In genomic region chr12:91810077-91810476, GRCh38 we compare ENCODE assay signal across 29 cellular contexts.
"Had no signal": no experiment of that assay in that cellular context is flagged by ENCODE, and none has a peak within 500 bp of the region (broad histone marks: within the 10 kb centered on the region; RNA-seq: fewer than 3 reads in every experiment).

No MANE protein-coding gene starts in this region.

- ATAC-seq: natural killer cell treated with Interleukin-12 subunit alpha and Interleukin-12 subunit beta and Interleukin-15 and Interleukin-18, amount 100 ng/mL, for 72 hours; psoas muscle; right cardiac atrium; right lobe of liver; stimulated activated memory B cell treated with anti-CD40 and anti-IgM and Interleukin-4, amounts not matched to agents 10 μg/mL and 1 μg/mL and 100 μg/mL, for 72 hours; stimulated activated naive CD8-positive, alpha-beta T cell treated with anti-CD3 and anti-CD28 coated beads, Interleukin-15, amount 100 ng/mL, for 72 hours; stimulated activated naive CD8-positive, alpha-beta T cell treated with anti-CD3 and anti-CD28 coated beads, Interleukin-15, Interleukin-2, amounts not matched to agents 100 U/mL and 50 U/mL, for 24 hours had no signal

- H3K36me3 ChIP-seq: ovary, right lobe of liver, sigmoid colon, thoracic aorta, thyroid gland, tibial nerve, upper lobe of left lung, vagina had no signal

- H3K79me2 ChIP-seq: parathyroid adenoma had no signal

- H3K27ac Mint-ChIP-seq: natural killer cell treated with Interleukin-12 subunit alpha and Interleukin-12 subunit beta and Interleukin-15 and Interleukin-18, amount 100 ng/mL, for 72 hours; nephron progenitor cell; progenitor cell of endocrine pancreas; stimulated activated memory B cell treated with anti-CD40 and anti-IgM and Interleukin-4, amounts not matched to agents 10 μg/mL and 1 μg/mL and 100 μg/mL, for 72 hours had no signal

- H3K9ac ChIP-seq: parathyroid adenoma had no signal

- H3K27me3 ChIP-seq: ovary, right lobe of liver, sigmoid colon, thyroid gland, tibial nerve, upper lobe of left lung, vagina had no signal

- H3K9me3 ChIP-seq: ovary, right lobe of liver, thyroid gland, vagina had no signal

- H2AFZ ChIP-seq: parathyroid adenoma had no signal

- H3K4me3 Mint-ChIP-seq: naive B cell; natural killer cell treated with Interleukin-12 subunit alpha and Interleukin-12 subunit beta and Interleukin-15 and Interleukin-18, amount 100 ng/mL, for 72 hours; nephron progenitor cell; neural crest cell; stimulated activated memory B cell treated with anti-CD40 and anti-IgM and Interleukin-4, amounts not matched to agents 10 μg/mL and 1 μg/mL and 100 μg/mL, for 72 hours had no signal

- H3K27ac ChIP-seq: ovary, parathyroid adenoma, psoas muscle, right lobe of liver, sigmoid colon, thoracic aorta, thyroid gland, tibial nerve, upper lobe of left lung, vagina had no signal

- H3K4me1 ChIP-seq: parathyroid adenoma, psoas muscle, right lobe of liver, sigmoid colon, thyroid gland, tibial nerve had no signal

- DNase-seq: naive B cell; nephron progenitor cell; occipital lobe; ovary; posterior cingulate gyrus; psoas muscle; right cardiac atrium; right lobe of liver; sigmoid colon; small intestine; stimulated activated CD4-positive, alpha-beta T cell treated with anti-CD3 and anti-CD28 coated beads, Interleukin-1b, Interleukin-23, amount 100 ng/mL, for 48 hours; stimulated activated CD4-positive, alpha-beta T cell treated with anti-CD3 and anti-CD28 coated beads, Interleukin-4, amount 100 ng/mL, for 1 hour; stimulated activated CD4-positive, alpha-beta T cell treated with anti-CD3 and anti-CD28 coated beads, Interleukin-4, amount 100 ng/mL, for 4 hours; stimulated activated CD8-positive, alpha-beta memory T cell treated with anti-CD3 and anti-CD28 coated beads, Interleukin-4, amount 100 ng/mL, for 48 hours; stimulated activated naive CD4-positive, alpha-beta T cell; stimulated activated naive CD8-positive, alpha-beta T cell treated with anti-CD3 and anti-CD28 coated beads, Interleukin-15, amount 100 ng/mL, for 72 hours; stimulated activated naive CD8-positive, alpha-beta T cell treated with anti-CD3 and anti-CD28 coated beads, Interleukin-15, Interleukin-2, amounts not matched to agents 100 U/mL and 50 U/mL, for 24 hours; substantia nigra; thyroid gland; trophoblast cell; upper lobe of left lung had no signal

- H3K4me3 ChIP-seq: ovary, psoas muscle, right lobe of liver, sigmoid colon, thoracic aorta, thyroid gland, tibial nerve, upper lobe of left lung, vagina had no signal

- H3K27me3 Mint-ChIP-seq: naive B cell; natural killer cell treated with Interleukin-12 subunit alpha and Interleukin-12 subunit beta and Interleukin-15 and Interleukin-18, amount 100 ng/mL, for 72 hours; progenitor cell of endocrine pancreas; stimulated activated memory B cell treated with anti-CD40 and anti-IgM and Interleukin-4, amounts not matched to agents 10 μg/mL and 1 μg/mL and 100 μg/mL, for 72 hours; stimulated activated naive CD8-positive, alpha-beta T cell treated with anti-CD3 and anti-CD28 coated beads, Interleukin-15, amount 100 ng/mL, for 72 hours had no signal

- H3K4me1 Mint-ChIP-seq: nephron progenitor cell, neural crest cell had no signal
